Comparison of ENCODE assay signal across 1 cellular context in genomic region chr16:85674828-85675227, GRCh38.
TF ChIP-seq lines count a peak whose summit lies in the region.

No MANE protein-coding gene starts in this region.

TF ChIP-seq in GM23338, 12 proteins besides CTCF, POLR2A, EP300 and RAD21 (continued from another document):
- TF ChIP-seq, protein P1, sequence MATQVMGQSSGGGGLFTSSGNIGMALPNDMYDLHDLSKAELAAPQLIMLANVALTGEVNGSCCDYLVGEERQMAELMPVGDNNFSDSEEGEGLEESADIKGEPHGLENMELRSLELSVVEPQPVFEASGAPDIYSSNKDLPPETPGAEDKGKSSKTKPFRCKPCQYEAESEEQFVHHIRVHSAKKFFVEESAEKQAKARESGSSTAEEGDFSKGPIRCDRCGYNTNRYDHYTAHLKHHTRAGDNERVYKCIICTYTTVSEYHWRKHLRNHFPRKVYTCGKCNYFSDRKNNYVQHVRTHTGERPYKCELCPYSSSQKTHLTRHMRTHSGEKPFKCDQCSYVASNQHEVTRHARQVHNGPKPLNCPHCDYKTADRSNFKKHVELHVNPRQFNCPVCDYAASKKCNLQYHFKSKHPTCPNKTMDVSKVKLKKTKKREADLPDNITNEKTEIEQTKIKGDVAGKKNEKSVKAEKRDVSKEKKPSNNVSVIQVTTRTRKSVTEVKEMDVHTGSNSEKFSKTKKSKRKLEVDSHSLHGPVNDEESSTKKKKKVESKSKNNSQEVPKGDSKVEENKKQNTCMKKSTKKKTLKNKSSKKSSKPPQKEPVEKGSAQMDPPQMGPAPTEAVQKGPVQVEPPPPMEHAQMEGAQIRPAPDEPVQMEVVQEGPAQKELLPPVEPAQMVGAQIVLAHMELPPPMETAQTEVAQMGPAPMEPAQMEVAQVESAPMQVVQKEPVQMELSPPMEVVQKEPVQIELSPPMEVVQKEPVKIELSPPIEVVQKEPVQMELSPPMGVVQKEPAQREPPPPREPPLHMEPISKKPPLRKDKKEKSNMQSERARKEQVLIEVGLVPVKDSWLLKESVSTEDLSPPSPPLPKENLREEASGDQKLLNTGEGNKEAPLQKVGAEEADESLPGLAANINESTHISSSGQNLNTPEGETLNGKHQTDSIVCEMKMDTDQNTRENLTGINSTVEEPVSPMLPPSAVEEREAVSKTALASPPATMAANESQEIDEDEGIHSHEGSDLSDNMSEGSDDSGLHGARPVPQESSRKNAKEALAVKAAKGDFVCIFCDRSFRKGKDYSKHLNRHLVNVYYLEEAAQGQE (IDR thresholded peaks at IDR 0.05; ENCODE audit: unreplicated experiment), result no peak
- TF ChIP-seq CREB1 (CRISPR knock-in tag; IDR thresholded peaks at IDR 0.05; ENCODE audit: low read depth) (no peak), ZNF462 (CRISPR knock-in tag; IDR thresholded peaks at IDR 0.05) (no peak)
TF ChIP-seq in GM23338: peak in this region for 0.
